21 cellular contexts compared by ENCODE assay signal in genomic region chr1:9105336-9105867, GRCh38. TPM values are rescaled to one million over a fixed set of nuclear protein-coding genes. Genes with fewer than 3 reads are reported as not detected.
DNase-seq lines count a peak whose midpoint lies in the region; ATAC-seq, FAIRE-seq and TF ChIP-seq lines count a peak whose summit lies in the region.
"Had no signal": no experiment of that assay in that cellular context is flagged by ENCODE, and none has a peak within 500 bp of the region (broad histone marks: within the 10 kb centered on the region; RNA-seq: fewer than 3 reads in every experiment).

No MANE protein-coding gene starts in this region.

- H2BK120ac ChIP-seq in mesenchymal stem cell (ENCODE audit: low read depth, low read length) (no peak overlapping the region), trophoblast cell (ENCODE audit: insufficient read depth, low read length, poor library complexity) (no peak overlapping the region)

- H3K36me3 ChIP-seq in kidney (ENCODE audit: control insufficient read depth in 1 of 2, insufficient read depth in 2 of 2, low read length in 2 of 2): peaks cover 4 to 7% of the 10 kb centered on the region in 2 donors
- H3K36me3 ChIP-seq in mesenchymal stem cell (ENCODE audit: control insufficient read depth in 1 of 2, insufficient read depth in 2 of 2, low read depth in 1 of 2, low read length in 2 of 2): peaks cover 23 to 30% of the 10 kb centered on the region in 2 experiments
- peaks cover 6 to 29% of the 10 kb centered on the region in 2 experiments for H3K36me3 ChIP-seq in trophoblast cell (ENCODE audit: control insufficient read depth in 1 of 2, insufficient read depth in 2 of 2, low read length in 2 of 2)
- H3K36me3 ChIP-seq in upper lobe of right lung: peaks cover 28% of the 10 kb centered on the region
- H3K36me3 ChIP-seq in esophagus squamous epithelium: peaks cover 19 to 98% (median 20%) of the 10 kb centered on the region in 3 donors
- peaks cover 9% of the 10 kb centered on the region for H3K36me3 ChIP-seq in brain microvascular endothelial cell (replicated peaks)

- 96% methylated on average over 22 of the region's 22 CpGs for WGBS in mesenchymal stem cell
- WGBS in trophoblast cell (ENCODE audit: extremely low coverage, insufficient coverage, insufficient read length): no CpG with 5 or more reads among the region's 22 CpGs
- 80 to 98% methylated on average over 1 to 8 of the region's 22 CpGs for WGBS in esophagus squamous epithelium, 2 donors

- H3K4me2 ChIP-seq in mesenchymal stem cell (ENCODE audit: low read length, poor library complexity, severe bottlenecking) (no peak overlapping the region), trophoblast cell (ENCODE audit: low read length) (no peak overlapping the region)

- TF ChIP-seq POLR2A in esophagus squamous epithelium (IDR thresholded peaks at IDR 0.05): no peak

- H3K23ac ChIP-seq in mesenchymal stem cell (ENCODE audit: low read length in 2 of 2): no peak overlapping the region
- no peak overlapping the region for H3K23ac ChIP-seq in trophoblast cell (ENCODE audit: low read length)

- H3K27ac ChIP-seq in kidney (ENCODE audit: low read depth in 2 of 2, low read length in 2 of 2): no peak overlapping the region
- no peak overlapping the region for H3K27ac ChIP-seq in mesenchymal stem cell (ENCODE audit: low read length, poor library complexity, severe bottlenecking)
- H3K27ac ChIP-seq in trophoblast cell (ENCODE audit: low read depth, low read length): no peak overlapping the region
- no peak overlapping the region for H3K27ac ChIP-seq in upper lobe of right lung
- H3K27ac ChIP-seq in esophagus squamous epithelium: no peak overlapping the region
- no peak overlapping the region for H3K27ac ChIP-seq in brain microvascular endothelial cell
- H3K27ac ChIP-seq: C4-2B, GM23248, HL-60 had no signal

- H2BK12ac ChIP-seq in mesenchymal stem cell (ENCODE audit: low read length in 2 of 2) (no peak overlapping the region), trophoblast cell (ENCODE audit: low read length) (no peak overlapping the region)

- TF ChIP-seq CTCF in kidney (IDR thresholded peaks at IDR 0.05; ENCODE audit: borderline replicate concordance, extremely low read depth, insufficient read depth) (no peak), upper lobe of right lung (IDR thresholded peaks at IDR 0.05) (no peak), esophagus squamous epithelium (IDR thresholded peaks at IDR 0.05) (no peak), brain microvascular endothelial cell (IDR thresholded peaks at IDR 0.05; ENCODE audit: low read depth, low read length, missing control alignments) (no peak)

- intact Hi-C loops in kidney (cut with DNase I) (no loop called here), upper lobe of right lung (cut with DNase I) (loop anchor here (5.0 kb wide), 1 partner anchor 92 kb away; no protein-coding TSS in a partner anchor), esophagus squamous epithelium (cut with DNase I) (loop anchor here (10.0 kb wide), 1 partner anchor 181 kb away; no protein-coding TSS in a partner anchor)

- no peak for FAIRE-seq in kidney (lab: Jason Lieb, UNC)
- FAIRE-seq: A204.1, D721Med, G401.6, GM12891, GM19239, H54 had no signal

- POLR2A ChIA-PET in activated CD4-positive, alpha-beta memory T cell treated with anti-CD3 and anti-CD28 coated beads, Interleukin-2, amount 10 ng/mL, durations not matched to agents 7 days and 5 days (lab: Charles Lee): no interaction called here

- DNase-seq in kidney (peak; percentile 59), mesenchymal stem cell (no peak), trophoblast cell (no peak), upper lobe of right lung (no peak), esophagus squamous epithelium (lab: John Stamatoyannopoulos, UW) (no peak), brain microvascular endothelial cell (no peak)
- no peak for DNase-seq in activated CD4-positive, alpha-beta memory T cell treated with anti-CD3 and anti-CD28 coated beads, Interleukin-2, amount 10 ng/mL, durations not matched to agents 7 days and 5 days
- DNase-seq: ACHN; Caco-2; CD4-positive, alpha-beta T cell; GM23248; HCEC 1CT had no signal

- CTCF ChIA-PET in activated CD4-positive, alpha-beta memory T cell treated with anti-CD3 and anti-CD28 coated beads, Interleukin-2, amount 10 ng/mL, durations not matched to agents 7 days and 5 days (lab: Charles Lee): interaction anchor here (1.5 to 2.3 kb wide), 2 partner anchors 31 to 100 kb away, joined by 3 to 7 read pairs; no protein-coding TSS in a partner anchor

- no peak overlapping the region for H3K27ac Mint-ChIP-seq in activated CD4-positive, alpha-beta memory T cell treated with anti-CD3 and anti-CD28 coated beads, Interleukin-2, amount 10 ng/mL, durations not matched to agents 7 days and 5 days
- H3K27ac Mint-ChIP-seq: CD4-positive, alpha-beta T cell had no signal

- no peaks in the 10 kb centered on the region for H3K79me2 ChIP-seq in trophoblast cell (ENCODE audit: control insufficient read depth, insufficient read depth, low read length, poor library complexity)

- H2AFZ ChIP-seq in mesenchymal stem cell (ENCODE audit: low read depth, low read length) (no peak overlapping the region), trophoblast cell (ENCODE audit: insufficient read depth, low read length, poor library complexity) (no peak overlapping the region)
- H2AFZ ChIP-seq: GM23248 had no signal

- no peak overlapping the region for H3K4me3 ChIP-seq in kidney (ENCODE audit: low read length in 2 of 2)
- H3K4me3 ChIP-seq in mesenchymal stem cell (ENCODE audit: insufficient read depth in 1 of 2, low read depth in 1 of 2, low read length in 2 of 2): peak overlapping the region in 1 of 2 experiments; percentile 5
- peak overlapping the region; percentile 3 for H3K4me3 ChIP-seq in trophoblast cell (ENCODE audit: low read depth, low read length)
- no peak overlapping the region for H3K4me3 ChIP-seq in upper lobe of right lung
- no peak overlapping the region for H3K4me3 ChIP-seq in esophagus squamous epithelium
- no peak overlapping the region for H3K4me3 ChIP-seq in brain microvascular endothelial cell (ENCODE audit: low read depth, low read length)
- H3K4me3 ChIP-seq: GM23248 had no signal

- H3K4me1 Mint-ChIP-seq in activated CD4-positive, alpha-beta memory T cell treated with anti-CD3 and anti-CD28 coated beads, Interleukin-2, amount 10 ng/mL, durations not matched to agents 7 days and 5 days: peaks cover under 1% of the 10 kb centered on the region

- H3K9me3 ChIP-seq in kidney (ENCODE audit: control insufficient read depth in 1 of 2, low read length in 2 of 2) (no peaks in the 10 kb centered on the region), mesenchymal stem cell (ENCODE audit: control insufficient read depth, low read length) (no peaks in the 10 kb centered on the region), trophoblast cell (ENCODE audit: insufficient read depth, low read depth, low read length) (no peaks in the 10 kb centered on the region), upper lobe of right lung (no peaks in the 10 kb centered on the region), esophagus squamous epithelium (no peaks in the 10 kb centered on the region)
- H3K9me3 ChIP-seq: Caco-2 had no signal

- H3K79me1 ChIP-seq in mesenchymal stem cell (replicated peaks; ENCODE audit: low read length, poor library complexity, severe bottlenecking) (no peaks in the 10 kb centered on the region), trophoblast cell (ENCODE audit: low read length) (no peaks in the 10 kb centered on the region)

- H3K27me3 Mint-ChIP-seq in activated CD4-positive, alpha-beta memory T cell treated with anti-CD3 and anti-CD28 coated beads, Interleukin-2, amount 10 ng/mL, durations not matched to agents 7 days and 5 days: no peaks in the 10 kb centered on the region
- H3K27me3 Mint-ChIP-seq: CD4-positive, alpha-beta T cell had no signal

- no peak overlapping the region for H3K14ac ChIP-seq in mesenchymal stem cell (ENCODE audit: low read length in 2 of 2)
- no peak overlapping the region for H3K14ac ChIP-seq in trophoblast cell (ENCODE audit: low read length)

- H4K12ac ChIP-seq in trophoblast cell (ENCODE audit: low read depth, low read length): no peak overlapping the region

- H3K9ac ChIP-seq in kidney (ENCODE audit: low read length in 2 of 2) (no peak overlapping the region), mesenchymal stem cell (ENCODE audit: low read length) (no peak overlapping the region), trophoblast cell (ENCODE audit: low read length) (no peak overlapping the region)
- H3K9ac ChIP-seq: GM23248 had no signal

- H3K4me3 Mint-ChIP-seq in activated CD4-positive, alpha-beta memory T cell treated with anti-CD3 and anti-CD28 coated beads, Interleukin-2, amount 10 ng/mL, durations not matched to agents 7 days and 5 days: no peak overlapping the region
- H3K4me3 Mint-ChIP-seq: CD4-positive, alpha-beta T cell had no signal

- no peaks in the 10 kb centered on the region for H3K9me3 Mint-ChIP-seq in activated CD4-positive, alpha-beta memory T cell treated with anti-CD3 and anti-CD28 coated beads, Interleukin-2, amount 10 ng/mL, durations not matched to agents 7 days and 5 days
- H3K9me3 Mint-ChIP-seq: CD4-positive, alpha-beta T cell had no signal

- H3K27me3 ChIP-seq in mesenchymal stem cell (ENCODE audit: control insufficient read depth in 1 of 2, insufficient read depth in 1 of 2, low read length in 2 of 2) (no peaks in the 10 kb centered on the region), trophoblast cell (ENCODE audit: insufficient read depth, low read length) (no peaks in the 10 kb centered on the region), upper lobe of right lung (no peaks in the 10 kb centered on the region), esophagus squamous epithelium (no peaks in the 10 kb centered on the region), brain microvascular endothelial cell (replicated peaks) (no peaks in the 10 kb centered on the region)

- H3K36me3 Mint-ChIP-seq in activated CD4-positive, alpha-beta memory T cell treated with anti-CD3 and anti-CD28 coated beads, Interleukin-2, amount 10 ng/mL, durations not matched to agents 7 days and 5 days (ENCODE audit: low read depth): no peaks in the 10 kb centered on the region

- no peak overlapping the region for H4K8ac ChIP-seq in mesenchymal stem cell (ENCODE audit: low read length)
- H4K8ac ChIP-seq in trophoblast cell (ENCODE audit: low read depth, low read length): no peak overlapping the region

- H3K4ac ChIP-seq in mesenchymal stem cell (ENCODE audit: low read depth in 1 of 2, low read length in 2 of 2) (no peak overlapping the region), trophoblast cell (ENCODE audit: low read depth, low read length) (no peak overlapping the region)

- H3K4me1 ChIP-seq in kidney (ENCODE audit: control insufficient read depth in 1 of 2, insufficient read depth in 1 of 2, low read depth in 1 of 2, low read length in 2 of 2) (no peaks in the 10 kb centered on the region), mesenchymal stem cell (ENCODE audit: control insufficient read depth, insufficient read depth, low read depth, low read length) (peaks cover 11% of the 10 kb centered on the region), trophoblast cell (ENCODE audit: control insufficient read depth in 1 of 2, insufficient read depth in 2 of 2, low read length in 2 of 2) (no peaks in the 10 kb centered on the region), upper lobe of right lung (no peaks in the 10 kb centered on the region), esophagus squamous epithelium (peaks cover 2 to 33% (median 8%) of the 10 kb centered on the region in 3 donors)

- no peak overlapping the region for H2BK15ac ChIP-seq in mesenchymal stem cell (ENCODE audit: low read depth, poor library complexity, severe bottlenecking)

- peak overlapping the region; percentile 11 for H4K91ac ChIP-seq in mesenchymal stem cell (ENCODE audit: low read length)
- H4K91ac ChIP-seq in trophoblast cell (ENCODE audit: low read depth, low read length): no peak overlapping the region

- ATAC-seq in upper lobe of right lung: peak; percentile 7

- H3K18ac ChIP-seq in mesenchymal stem cell (ENCODE audit: low read depth in 1 of 2, low read length in 2 of 2) (no peak overlapping the region), trophoblast cell (ENCODE audit: low read length) (no peak overlapping the region)

- in situ Hi-C loops in brain microvascular endothelial cell (cut with HindIII; ENCODE audit: low pct_ligation_motif_present, low sequenced_read_pairs): no loop called here

- H2AK5ac ChIP-seq in mesenchymal stem cell (ENCODE audit: low read length, severe bottlenecking) (no peak overlapping the region), trophoblast cell (ENCODE audit: low read length) (no peak overlapping the region)

- H2BK5ac ChIP-seq in mesenchymal stem cell (ENCODE audit: low read depth, low read length, poor library complexity, severe bottlenecking) (no peak overlapping the region), trophoblast cell (ENCODE audit: low read depth, low read length, poor library complexity) (no peak overlapping the region)

RNA-seq across cellular contexts. Expression of gene GPR157, which starts 23.5 kb away (rescaled TPM):
- 9.1 TPM for total RNA-seq in kidney
- polyA plus RNA-seq in kidney (ENCODE audit: insufficient read depth, low read depth, low replicate concordance): 3.2 TPM
- polyA plus RNA-seq in mesenchymal stem cell (2013, experiment 1 of 2): 2.7 TPM
- 2.9 TPM for polyA plus RNA-seq in mesenchymal stem cell (2013, experiment 2 of 2)
- polyA plus RNA-seq in trophoblast cell (2013): 24.0 and 27.8 TPM in 2 replicates
- total RNA-seq in upper lobe of right lung: 19.0 TPM
- total RNA-seq in esophagus squamous epithelium: 10 to 100 TPM; 28.5 to 57.4 (median 30.2) TPM
- total RNA-seq in activated CD4-positive, alpha-beta memory T cell treated with anti-CD3 and anti-CD28 coated beads, Interleukin-2, amount 10 ng/mL, durations not matched to agents 7 days and 5 days: 1 to 10 TPM; 3.5 to 5.0 TPM

RNA-seq across cellular contexts. Expression of gene SLC2A5, which starts 36.0 kb away (rescaled TPM):
- total RNA-seq in kidney (6.4 TPM), upper lobe of right lung (0.98 TPM), esophagus squamous epithelium (1 to 10 TPM; 1.9 to 7.1 (median 4.2) TPM)
- polyA plus RNA-seq in kidney (ENCODE audit: insufficient read depth, low read depth, low replicate concordance): 9.0 TPM
- 0.12 TPM for polyA plus RNA-seq in mesenchymal stem cell (2013, experiment 1 of 2)
- polyA plus RNA-seq in mesenchymal stem cell (2013, experiment 2 of 2): 0.05 TPM
- 0.12 and 0.16 TPM in 2 replicates for polyA plus RNA-seq in trophoblast cell (2013)
- total RNA-seq in activated CD4-positive, alpha-beta memory T cell treated with anti-CD3 and anti-CD28 coated beads, Interleukin-2, amount 10 ng/mL, durations not matched to agents 7 days and 5 days: under 1 TPM in 1 of 2 experiments, not detected in 1; 0.25 TPM
- total RNA-seq: CD4-positive, alpha-beta T cell; HT1080 had no signal
